Comparison of ENCODE assay signal across 8 cellular contexts in the genomic region with DNA sequence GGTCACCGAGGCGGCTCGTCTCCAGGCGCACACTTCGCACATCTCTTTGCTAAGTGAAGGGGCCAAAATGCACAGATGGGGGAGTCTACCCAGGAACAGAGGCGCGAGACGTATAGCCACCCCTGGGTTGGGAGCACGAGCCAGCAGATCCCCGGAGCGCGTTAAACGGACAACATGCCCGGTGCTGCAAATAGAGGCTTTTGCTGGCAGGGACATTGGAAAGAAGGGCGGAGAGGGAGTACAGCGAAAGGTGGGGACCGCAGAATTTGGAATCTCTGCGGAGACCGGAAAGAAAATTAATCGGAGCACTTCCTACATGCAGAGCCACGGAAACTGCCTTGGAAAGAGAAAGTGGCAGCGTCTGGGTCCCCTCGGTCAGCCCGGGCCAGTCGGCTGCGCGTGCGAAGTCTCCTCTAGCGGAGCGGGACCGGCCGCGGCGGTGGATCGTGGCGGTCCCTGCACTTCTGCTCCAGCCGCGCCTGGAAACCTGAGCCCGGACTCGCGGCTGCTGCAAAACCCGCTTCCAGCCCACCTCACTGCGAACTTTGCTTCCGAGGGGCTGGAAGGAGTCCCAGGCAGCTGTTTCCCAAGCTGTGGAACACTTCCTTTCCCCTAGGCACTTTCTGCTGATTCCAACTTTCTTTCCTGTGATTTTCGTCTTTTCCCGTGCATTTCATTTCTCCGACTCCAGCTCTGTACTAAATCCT. TPM values are rescaled to one million over a fixed set of nuclear protein-coding genes. Genes with fewer than 3 reads are reported as not detected.
DNase-seq lines count a peak whose midpoint lies in the region; ATAC-seq, FAIRE-seq and TF ChIP-seq lines count a peak whose summit lies in the region.

No MANE protein-coding gene starts in this region.

- CTCF ChIA-PET in OCI-LY7 (lab: Charles Lee; ENCODE audit: unreplicated experiment) (no interaction called here), K562 (lab: Yijun Ruan, JAX; ENCODE audit: low intra/inter-chr PET ratio) (no interaction called here)

- peak overlapping the region; percentile 66 to 94 for H3K9ac ChIP-seq in K562 (ENCODE audit: insufficient read depth in 1 of 2, low read depth in 2 of 2, low read length in 2 of 2)

- H3K9me3 ChIP-seq in OCI-LY7 (ENCODE audit: low read length) (no peaks in the 10 kb centered on the region), K562 (replicated peaks; ENCODE audit: control insufficient read depth, insufficient read depth, low read depth, low read length) (no peaks in the 10 kb centered on the region), iPS DF 6.9 (ENCODE audit: control insufficient read depth, insufficient read depth, low read length) (no peaks in the 10 kb centered on the region)

- H3K9me2 ChIP-seq in OCI-LY7 (ENCODE audit: insufficient read depth, low read length): no peaks in the 10 kb centered on the region

- H3K27ac ChIP-seq in OCI-LY7 (ENCODE audit: low read depth, low read length, poor library complexity, severe bottlenecking): peak overlapping the region; percentile 51
- peak overlapping the region; percentile 65; the same call in 1 of the 3 replicates for H3K27ac ChIP-seq in K562 (ENCODE audit: extremely low read depth, low read depth, low read length)
- no peak overlapping the region for H3K27ac ChIP-seq in iPS DF 6.9 (ENCODE audit: low read length)

- H3K4me3 ChIP-seq in OCI-LY7 (ENCODE audit: low read depth, low read length, poor library complexity, severe bottlenecking): peak overlapping the region; percentile 90
- H3K4me3 ChIP-seq in K562: peak overlapping the region; percentile 75
- H3K4me3 ChIP-seq in iPS DF 6.9 (ENCODE audit: low read length): peak overlapping the region; percentile 58; the same call in 1 of the 2 replicates
- H3K4me3 ChIP-seq in retinal pigment epithelial cell (ENCODE audit: low read length): peak overlapping the region; percentile 93

- peaks cover 5% of the 10 kb centered on the region; the same call in 1 of the 2 replicates for H3K36me3 ChIP-seq in OCI-LY7 (ENCODE audit: insufficient read depth, low read length)
- H3K36me3 ChIP-seq in K562 (ENCODE audit: control insufficient read depth, insufficient read depth, low read length): no peaks in the 10 kb centered on the region
- no peaks in the 10 kb centered on the region for H3K36me3 ChIP-seq in iPS DF 6.9 (ENCODE audit: control insufficient read depth, insufficient read depth, low read length)

- H2AFZ ChIP-seq in OCI-LY7 (ENCODE audit: low read length) (peak overlapping the region; percentile 46), K562 (ENCODE audit: low read depth, low read length) (peak overlapping the region; percentile 93)

- H3K27me3 ChIP-seq in K562 (ENCODE audit: control insufficient read depth in 2 of 2, insufficient read depth in 2 of 2, low read length in 2 of 2): no peaks in the 10 kb centered on the region
- H3K27me3 ChIP-seq in iPS DF 6.9 (ENCODE audit: control insufficient read depth, insufficient read depth, low read length): no peaks in the 10 kb centered on the region

- no peak for TF ChIP-seq EP300 in K562 (IDR thresholded peaks at IDR 0.05; ENCODE audit: low read length)

- BruUV-seq in OCI-LY7 (replicated peaks; lab: Mats Ljungman, UMichigan) (TSS peak; percentile 51), K562 (replicated peaks; lab: Mats Ljungman, UMichigan) (TSS peak; percentile 88)

- H3K4me1 ChIP-seq in OCI-LY7 (ENCODE audit: insufficient read depth, low read length, poor library complexity, severe bottlenecking) (peaks cover 19% of the 10 kb centered on the region), K562 (replicated peaks in 1 of 2; ENCODE audit: control insufficient read depth in 2 of 2, insufficient read depth in 2 of 2, low read length in 2 of 2) (peaks cover 2 to 13% of the 10 kb centered on the region in 2 experiments; a peak in 3 of 5 replicates), iPS DF 6.9 (ENCODE audit: control insufficient read depth, insufficient read depth, low read length) (no peaks in the 10 kb centered on the region)

- TF ChIP-seq CTCF in OCI-LY7 (conservative IDR thresholded peaks at IDR 0.05; ENCODE audit: low read length): no peak
- TF ChIP-seq CTCF in K562 (IDR thresholded peaks at IDR 0.05 in 2 of 3, conservative IDR thresholded peaks at IDR 0.05 in 1 of 3; ENCODE audit: insufficient read depth in 2 of 3, low read depth in 1 of 3, low read length in 3 of 3): no peak
- TF ChIP-seq CTCF in retinal pigment epithelial cell (conservative IDR thresholded peaks at IDR 0.05; ENCODE audit: low read depth, low read length): no peak

- peaks cover 28% of the 10 kb centered on the region for H3K79me2 ChIP-seq in OCI-LY7 (ENCODE audit: insufficient read depth, low read depth, low read length)
- H3K79me2 ChIP-seq in K562 (ENCODE audit: control insufficient read depth, insufficient read depth, low read length): no peaks in the 10 kb centered on the region

- no peak for FAIRE-seq in K562 (lab: Jason Lieb, UNC)

- ATAC-seq in GM19324 (IDR thresholded peaks at IDR 0.05; ENCODE audit: low FRiP score, unreplicated experiment) (peak; percentile 18), HG03342 (IDR thresholded peaks at IDR 0.05; ENCODE audit: unreplicated experiment) (peak; percentile 23), K562 (peak; percentile 74)

- peak overlapping the region; percentile 74 for H3K4me2 ChIP-seq in OCI-LY7 (ENCODE audit: low read length)
- H3K4me2 ChIP-seq in K562 (ENCODE audit: insufficient read depth, low read length): peak overlapping the region; percentile 87

- under 1% methylated on average over 30 of the region's 47 CpGs for WGBS in K562 (ENCODE audit: insufficient coverage, low coverage, missing lambda C conversion rate)
- no CpG with 5 or more reads among the region's 47 CpGs for WGBS in iPS DF 6.9 (ENCODE audit: insufficient coverage, insufficient read length)

- no peaks in the 10 kb centered on the region for H3K9me1 ChIP-seq in K562 (ENCODE audit: control insufficient read depth, insufficient read depth, low read length)

- intact Hi-C loops in OCI-LY7 (cut with micrococcal nuclease; ENCODE audit: unreplicated experiment): loop anchor here (1.0 to 2.0 kb wide), 2 partner anchors 9 to 1092 kb away; no protein-coding TSS in a partner anchor
- intact Hi-C loops in K562 (cut with micrococcal nuclease): loop anchor here (10.0 kb wide), 1 partner anchor 1306 kb away; no protein-coding TSS in a partner anchor

- in situ Hi-C loops in K562 (cut with MboI): no loop called here

- POLR2A ChIA-PET in OCI-LY7 (lab: Charles Lee) (interaction anchor here (0.6 to 3.5 kb wide), 9 partner anchors 9 to 1345 kb away, joined by 3 to 32 read pairs (median 4); no protein-coding TSS in a partner anchor), K562 (lab: Yijun Ruan, JAX) (no interaction called here)

- TF ChIP-seq POLR2A in K562 (conservative IDR thresholded peaks at IDR 0.05): 0 out of 2 replicates have a peak, but pooled peaks have one; percentile 16

- TF ChIP-seq RAD21 in K562 (CRISPR knock-in tag; conservative IDR thresholded peaks at IDR 0.05 in 1 of 2, IDR thresholded peaks at IDR 0.05 in 1 of 2): no peak

- H4K20me1 ChIP-seq in OCI-LY7 (ENCODE audit: insufficient read depth, low read length) (no peaks in the 10 kb centered on the region; the same call in 1 of the 2 replicates), K562 (replicated peaks; ENCODE audit: control insufficient read depth, insufficient read depth, low read length) (no peaks in the 10 kb centered on the region)

- DNase-seq in CMK (ENCODE audit: low read depth) (peak; percentile 18), OCI-LY7 (ENCODE audit: low spot score) (peak; percentile 42), K562 (ENCODE audit: extremely low read depth in 1 of 4, low spot score in 3 of 4) (peak; percentile 8 to 41 (median 19)), iPS DF 6.9 (ENCODE audit: low read depth, low spot score) (no peak), retinal pigment epithelial cell (ENCODE audit: low read depth) (peak; percentile 23), SIG-M5 (lab: John Stamatoyannopoulos, UW) (no peak)

TF ChIP-seq in K562, 482 proteins besides CTCF, POLR2A, EP300 and RAD21 (continues in another document):
- TF ChIP-seq HDAC1 (IDR thresholded peaks at IDR 0.05) (no peak), PHF8 (IDR thresholded peaks at IDR 0.05; ENCODE audit: borderline replicate concordance, low read length) (peak; percentile 5; the same call in 1 of the 2 replicates), YBX1 (IDR thresholded peaks at IDR 0.05) (no peak), GABPA (tag; conservative IDR thresholded peaks at IDR 0.05; ENCODE audit: low read depth) (peak; percentile 20; the same call in 1 of the 2 replicates), ATF7 (IDR thresholded peaks at IDR 0.05) (no peak), TAF1 (IDR thresholded peaks at IDR 0.05; ENCODE audit: control insufficient read depth, extremely low read depth, insufficient read depth, low read length, severe bottlenecking) (peak; percentile 13), ZNF316 (IDR thresholded peaks at IDR 0.05) (0 out of 2 replicates have a peak, but pooled peaks have one; percentile 18)
- TF ChIP-seq, protein P1, sequence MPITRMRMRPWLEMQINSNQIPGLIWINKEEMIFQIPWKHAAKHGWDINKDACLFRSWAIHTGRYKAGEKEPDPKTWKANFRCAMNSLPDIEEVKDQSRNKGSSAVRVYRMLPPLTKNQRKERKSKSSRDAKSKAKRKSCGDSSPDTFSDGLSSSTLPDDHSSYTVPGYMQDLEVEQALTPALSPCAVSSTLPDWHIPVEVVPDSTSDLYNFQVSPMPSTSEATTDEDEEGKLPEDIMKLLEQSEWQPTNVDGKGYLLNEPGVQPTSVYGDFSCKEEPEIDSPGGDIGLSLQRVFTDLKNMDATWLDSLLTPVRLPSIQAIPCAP (CRISPR knock-in tag; IDR thresholded peaks at IDR 0.05; ENCODE audit: borderline replicate concordance): no peak

RNA-seq across cellular contexts. Expression of gene PCDH9, which starts 0.8 kb away (rescaled TPM):
- 19.8 and 20.1 TPM in 2 replicates for total RNA-seq in OCI-LY7 (2014; rRNA removed; shearing (Covaris generic))
- total RNA-seq in OCI-LY7 (2022): 26.0 and 31.6 TPM in 2 replicates
- 0.93 and 1.2 TPM in 2 replicates for total RNA-seq in K562 (2011; cell fraction: chromatin; rRNA removed; ENCODE audit: low replicate concordance)
- 1.8 and 2.8 TPM in 2 replicates for total RNA-seq in K562 (2011; cell fraction: nucleolus; rRNA removed)
- total RNA-seq in K562 (2011; cell fraction: nucleoplasm; rRNA removed): 1.2 and 2.1 TPM in 2 replicates
- 1.4 and 5.4 TPM in 2 replicates for total RNA-seq in K562 (2014; rRNA removed)
- total RNA-seq in K562 (2014; rRNA removed; fragmentation: Illumina TruSeq; extraction: Trizol): 6.7 and 7.8 TPM in 2 replicates
- total RNA-seq in K562 (2015; rRNA removed; fragmentation: Illumina TruSeq; extraction: Trizol): 4.9 and 5.2 TPM in 2 replicates
- total RNA-seq in K562 (2021): 4.1 TPM in 2 replicates
- 0.07 and 1.1 TPM in 2 replicates for polyA plus RNA-seq in K562 (2011; rRNA removed)
- polyA plus RNA-seq in K562 (2011; cell fraction: cytosol; rRNA removed): under 0.01 and 0.16 TPM in 2 replicates
- 0.68 TPM in 1 of 2 replicates, not detected in the other for polyA plus RNA-seq in K562 (2011; cell fraction: nucleus; rRNA removed)
- polyA plus RNA-seq in K562 (2012): 2.7 and 4.0 TPM in 2 replicates
- 2.8 and 3.9 TPM in 2 replicates for polyA plus RNA-seq in K562 (2014; fragmentation: Illumina TruSeq; extraction: Trizol)
- 1 to 10 TPM; 5.4 to 5.8 TPM for polyA plus RNA-seq in K562 (2014; fragmentation: Nextera tagmentation; extraction: Ambion mirVana)
- 2.1 and 2.3 TPM in 2 replicates for polyA plus RNA-seq in K562 (2014; rRNA removed)
- 1.2 and 6.2 TPM in 2 replicates for polyA minus RNA-seq in K562 (2011; rRNA and poly(A)+ RNA removed)
- 3.1 TPM in 1 of 2 replicates, not detected in the other for polyA minus RNA-seq in K562 (2011; cell fraction: cytosol; rRNA and poly(A)+ RNA removed)
- polyA minus RNA-seq in K562 (2011; cell fraction: nucleus; rRNA and poly(A)+ RNA removed): 0.44 and 0.67 TPM in 2 replicates

Comparison
In these comparisons a context has a peak if more than half of its experiments do, and no peak if none do; other contexts are left out.
1. DNase-seq: peak in CMK (single experiment), OCI-LY7 (single experiment), K562 (4 of 4) and retinal pigment epithelial cell (single experiment); none in iPS DF 6.9 (single experiment) and SIG-M5 (single experiment).
2. ATAC-seq: peak in every context shown above with its lines; median percentile 74 in K562; 23 in HG03342; 18 in GM19324.
3. Peak in every context shown above with its lines, with median percentiles within 50 percentile points of each other: H3K4me3 ChIP-seq.